Comparison of ENCODE assay signal across 6 cellular contexts in the genomic region with DNA sequence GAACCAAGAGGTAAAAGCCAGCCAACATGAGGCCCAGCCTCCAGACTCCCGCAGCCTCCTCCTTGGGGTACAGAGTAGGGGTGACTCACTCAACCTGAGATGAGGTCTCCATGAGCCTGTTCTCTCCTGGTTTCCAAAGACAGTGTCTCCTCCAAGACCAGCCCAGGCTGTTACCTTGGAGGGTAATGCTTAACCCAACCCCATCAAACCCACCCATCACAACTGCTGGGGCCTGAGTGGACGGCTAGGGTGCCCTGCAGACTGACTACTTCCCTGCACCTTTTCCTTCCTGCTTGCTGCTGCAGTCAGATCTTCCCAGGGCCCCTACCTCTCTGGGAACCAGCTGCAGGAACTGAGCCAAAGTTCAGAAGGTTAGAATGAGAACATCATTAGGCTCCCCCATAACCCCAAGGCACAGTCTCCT. TPM values are rescaled to one million over a fixed set of nuclear protein-coding genes. Genes with fewer than 3 reads are reported as not detected.
DNase-seq lines count a peak whose midpoint lies in the region; ATAC-seq lines count a peak whose summit lies in the region.

No MANE protein-coding gene starts in this region.

- H3K27ac ChIP-seq in ACC112 (ENCODE audit: low read depth, low read length) (peak overlapping the region; percentile 24), epithelial cell of prostate (peak overlapping the region; percentile 4)

- peaks cover 20% of the 10 kb centered on the region for H3K79me2 ChIP-seq in ACC112 (ENCODE audit: control insufficient read depth, insufficient read depth, low read length, unreplicated experiment)

- DNase-seq in MG63 (peak; percentile 47), epithelial cell of prostate (ENCODE audit: low read depth, low spot score) (no peak), superior temporal gyrus (ENCODE audit: extremely low spot score) (no peak), NCI-H510A treated with DMSO at 0.1 percent for 48 hours (lab: John Stamatoyannopoulos, UW) (no peak)

- H3K4me3 ChIP-seq in ACC112 (ENCODE audit: low read depth, low read length) (no peak overlapping the region), MG63 (no peak overlapping the region)

- H3K36me3 ChIP-seq in ACC112 (ENCODE audit: insufficient read depth, low read length), result peaks cover 3% of the 10 kb centered on the region; the same call in 1 of the 2 replicates
- H3K36me3 ChIP-seq in MG63, result peaks cover 36% of the 10 kb centered on the region

- ATAC-seq in HG03108 (IDR thresholded peaks at IDR 0.05; ENCODE audit: unreplicated experiment), result no peak

- no peak overlapping the region for H2AFZ ChIP-seq in ACC112 (ENCODE audit: low read length, unreplicated experiment)

- H3K27me3 ChIP-seq in ACC112 (ENCODE audit: insufficient read depth, low read length) (no peaks in the 10 kb centered on the region), MG63 (no peaks in the 10 kb centered on the region)

- H3K4me1 ChIP-seq in ACC112 (ENCODE audit: control insufficient read depth, insufficient read depth, low read length, unreplicated experiment), result peaks cover 13% of the 10 kb centered on the region

- no peaks in the 10 kb centered on the region for H3K9me3 ChIP-seq in MG63

RNA-seq across cellular contexts. Expression of a gene that starts 5.1 kb away (rescaled TPM):
- total RNA-seq in MG63 (2014; rRNA removed; shearing (Covaris generic); ENCODE audit: low replicate concordance), result 61.0 and 111 TPM in 2 replicates

RNA-seq across cellular contexts. Expression of a gene that starts 5.6 kb away (rescaled TPM):
- 3,913 and 4,947 TPM in 2 replicates for total RNA-seq in MG63 (2014; rRNA removed; shearing (Covaris generic); ENCODE audit: low replicate concordance)

RNA-seq across cellular contexts. Expression of a gene that starts 15.8 kb away (rescaled TPM):
- 154 and 194 TPM in 2 replicates for total RNA-seq in MG63 (2014; rRNA removed; shearing (Covaris generic); ENCODE audit: low replicate concordance)

RNA-seq across cellular contexts. Expression of a gene that starts 22.5 kb away (rescaled TPM):
- total RNA-seq in MG63 (2014; rRNA removed; shearing (Covaris generic); ENCODE audit: low replicate concordance), result 18.0 and 24.2 TPM in 2 replicates

RNA-seq across cellular contexts. Expression of a gene that starts 41.5 kb away (rescaled TPM):
- total RNA-seq in MG63 (2014; rRNA removed; shearing (Covaris generic); ENCODE audit: low replicate concordance), result 0.95 TPM in 1 of 2 replicates, not detected in the other
